In genomic region chr19:28019371-28019770, GRCh38 we compare ENCODE assay signal across 16 cellular contexts.
A peak's percentile ranks its signal among the peaks of the same experiment; 100 is the strongest.
DNase-seq lines count a peak whose midpoint lies in the region; ATAC-seq and TF ChIP-seq lines count a peak whose summit lies in the region.
"Had no signal": no experiment of that assay in that cellular context is flagged by ENCODE, and none has a peak within 500 bp of the region (broad histone marks: within the 10 kb centered on the region; RNA-seq: fewer than 3 reads in every experiment).

No MANE protein-coding gene starts in this region.

- H2AK5ac ChIP-seq in mesenchymal stem cell (ENCODE audit: low read length, severe bottlenecking) = no peak overlapping the region

- H3K36me3 ChIP-seq in WERI-Rb-1 = no peaks in the 10 kb centered on the region
- H3K36me3 ChIP-seq in vagina = no peaks in the 10 kb centered on the region
- no peaks in the 10 kb centered on the region for H3K36me3 ChIP-seq in mesenchymal stem cell (ENCODE audit: control insufficient read depth in 1 of 2, insufficient read depth in 2 of 2, low read depth in 1 of 2, low read length in 2 of 2)
- H3K36me3 ChIP-seq: BLaER1 had no signal

- H3K9me3 ChIP-seq in WERI-Rb-1 (ENCODE audit: severe bottlenecking) = no peaks in the 10 kb centered on the region
- H3K9me3 ChIP-seq in vagina = no peaks in the 10 kb centered on the region
- H3K9me3 ChIP-seq in mesenchymal stem cell (ENCODE audit: control insufficient read depth, low read length) = no peaks in the 10 kb centered on the region
- H3K9me3 ChIP-seq: BLaER1 had no signal

- peaks cover 5% of the 10 kb centered on the region for H3K4me1 Mint-ChIP-seq in nephron progenitor cell
- H3K4me1 Mint-ChIP-seq: CD14-positive monocyte had no signal

- no peak overlapping the region for H3K4me3 Mint-ChIP-seq in nephron progenitor cell
- H3K4me3 Mint-ChIP-seq: CD14-positive monocyte; CD4-positive, alpha-beta memory T cell; H9 had no signal

- no peak overlapping the region for H3K4me2 ChIP-seq in mesenchymal stem cell (ENCODE audit: low read length, poor library complexity, severe bottlenecking)
- H3K4me2 ChIP-seq: BLaER1 had no signal

- H3K4ac ChIP-seq in mesenchymal stem cell (ENCODE audit: low read depth in 1 of 2, low read length in 2 of 2) = no peak overlapping the region

- no peaks in the 10 kb centered on the region for H3K36me3 Mint-ChIP-seq in nephron progenitor cell (ENCODE audit: low read depth)
- H3K36me3 Mint-ChIP-seq: CD14-positive monocyte; CD4-positive, alpha-beta memory T cell had no signal

- H3K27me3 ChIP-seq in WERI-Rb-1 (ENCODE audit: insufficient read depth, low read depth, severe bottlenecking) = no peaks in the 10 kb centered on the region
- H3K27me3 ChIP-seq in vagina = no peaks in the 10 kb centered on the region
- H3K27me3 ChIP-seq in mesenchymal stem cell (ENCODE audit: control insufficient read depth in 1 of 2, insufficient read depth in 1 of 2, low read length in 2 of 2) = peaks cover 0 to 54% of the 10 kb centered on the region in 2 experiments
- H3K27me3 ChIP-seq: BLaER1 had no signal

- 93% methylated on average over 3 of the region's 7 CpGs for WGBS in mesenchymal stem cell

- H3K9me3 Mint-ChIP-seq in nephron progenitor cell = no peaks in the 10 kb centered on the region

- no peak for ATAC-seq in HG02588 (IDR thresholded peaks at IDR 0.05; ENCODE audit: unreplicated experiment)
- ATAC-seq: GM12878 had no signal

- no peaks in the 10 kb centered on the region for H3K4me1 ChIP-seq in vagina
- H3K4me1 ChIP-seq in mesenchymal stem cell (ENCODE audit: control insufficient read depth, insufficient read depth, low read depth, low read length) = peaks cover 9% of the 10 kb centered on the region

- intact Hi-C loops in vagina (cut with DNase I) = no loop called here

- no peak overlapping the region for H4K8ac ChIP-seq in mesenchymal stem cell (ENCODE audit: low read length)

- DNase-seq in NCI-H2227 (lab: John Stamatoyannopoulos, UW; ENCODE audit: unreplicated experiment) (peak; percentile 29), WERI-Rb-1 (peak; percentile 79), nephron progenitor cell (no peak), vagina (ENCODE audit: extremely low spot score in 2 of 2) (peak; percentile 7 to 32), mesenchymal stem cell (no peak)
- DNase-seq in activated CD4-positive, alpha-beta T cell treated with anti-CD3 and anti-CD28 coated beads, Interleukin-2, amount 50 U/mL, for 48 hours = no peak
- DNase-seq: 8988T; CD4-positive, alpha-beta memory T cell; DMS53; DND-41; EL; H9 had no signal

- no peak overlapping the region for H2BK5ac ChIP-seq in mesenchymal stem cell (ENCODE audit: low read depth, low read length, poor library complexity, severe bottlenecking)

- no peak overlapping the region for H3K9ac ChIP-seq in mesenchymal stem cell (ENCODE audit: low read length)
- H3K9ac ChIP-seq: BLaER1 had no signal

- no peak for TF ChIP-seq CTCF in WERI-Rb-1 (IDR thresholded peaks at IDR 0.05; ENCODE audit: low read depth, low read length)
- TF ChIP-seq CTCF in nephron progenitor cell (IDR thresholded peaks at IDR 0.05) = no peak
- no peak for TF ChIP-seq CTCF in vagina (IDR thresholded peaks at IDR 0.05)

- no peak overlapping the region for H2BK120ac ChIP-seq in mesenchymal stem cell (ENCODE audit: low read depth, low read length)

- H3K14ac ChIP-seq in mesenchymal stem cell (ENCODE audit: low read length in 2 of 2) = no peak overlapping the region

- no peaks in the 10 kb centered on the region for H3K79me1 ChIP-seq in mesenchymal stem cell (replicated peaks; ENCODE audit: low read length, poor library complexity, severe bottlenecking)

- H2AFZ ChIP-seq in mesenchymal stem cell (ENCODE audit: low read depth, low read length) = no peak overlapping the region

- peaks cover 8% of the 10 kb centered on the region for H3K27me3 Mint-ChIP-seq in nephron progenitor cell (ENCODE audit: low read depth, poor library complexity)
- H3K27me3 Mint-ChIP-seq: CD4-positive, alpha-beta memory T cell had no signal

- H2BK12ac ChIP-seq in mesenchymal stem cell (ENCODE audit: low read length in 2 of 2) = no peak overlapping the region

- H4K91ac ChIP-seq in mesenchymal stem cell (ENCODE audit: low read length) = no peak overlapping the region

- H3K4me3 ChIP-seq in WERI-Rb-1 (ENCODE audit: low read depth, low read length) = no peak overlapping the region
- H3K4me3 ChIP-seq in vagina = no peak overlapping the region
- no peak overlapping the region for H3K4me3 ChIP-seq in mesenchymal stem cell (ENCODE audit: insufficient read depth in 1 of 2, low read depth in 1 of 2, low read length in 2 of 2)
- H3K4me3 ChIP-seq: BLaER1, GM12878 had no signal

- H2BK15ac ChIP-seq in mesenchymal stem cell (ENCODE audit: low read depth, poor library complexity, severe bottlenecking) = no peak overlapping the region

- H3K27ac ChIP-seq in WERI-Rb-1 = peak overlapping the region; percentile 99
- H3K27ac ChIP-seq in vagina = no peak overlapping the region
- H3K27ac ChIP-seq in mesenchymal stem cell (ENCODE audit: low read length, poor library complexity, severe bottlenecking) = no peak overlapping the region
- H3K27ac ChIP-seq: BLaER1 had no signal

- no peak for TF ChIP-seq POLR2A in vagina (IDR thresholded peaks at IDR 0.05)

- H3K18ac ChIP-seq in mesenchymal stem cell (ENCODE audit: low read depth in 1 of 2, low read length in 2 of 2) = no peak overlapping the region

- no peak overlapping the region for H3K23ac ChIP-seq in mesenchymal stem cell (ENCODE audit: low read length in 2 of 2)

- H3K27ac Mint-ChIP-seq in nephron progenitor cell = peak overlapping the region; percentile 50
- H3K27ac Mint-ChIP-seq: CD14-positive monocyte; CD4-positive, alpha-beta memory T cell; H9 had no signal

Comparison
In these comparisons a context has a peak if more than half of its experiments do, and no peak if none do; other contexts are left out.
1. DNase-seq: peak in NCI-H2227 (single experiment), WERI-Rb-1 (single experiment) and vagina (2 of 2); none in nephron progenitor cell (single experiment), mesenchymal stem cell (single experiment) and activated CD4-positive, alpha-beta T cell treated with anti-CD3 and anti-CD28 coated beads, Interleukin-2, amount 50 U/mL, for 48 hours (0 of 2).